16 cellular contexts compared by ENCODE assay signal in the genomic region with DNA sequence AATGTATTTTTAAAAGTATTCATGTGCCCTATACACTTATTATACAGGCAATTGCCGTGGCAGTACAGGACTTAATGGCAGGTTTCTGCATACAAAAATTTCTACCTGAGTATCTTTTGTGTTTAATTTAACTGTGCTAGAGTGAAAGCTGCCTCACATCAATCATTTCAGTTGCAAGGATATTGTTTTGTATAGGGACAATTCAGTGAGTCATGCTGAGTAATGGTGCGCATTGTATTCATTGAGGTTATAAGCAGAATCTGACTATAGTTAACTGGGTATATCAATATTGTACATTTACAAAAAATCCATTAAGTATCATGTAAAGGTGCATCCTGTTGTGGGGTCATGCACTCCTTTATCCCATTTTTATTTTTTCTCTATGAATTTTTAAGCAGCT.
DNase-seq lines count a peak whose midpoint lies in the region; ATAC-seq and TF ChIP-seq lines count a peak whose summit lies in the region.
"Had no signal": no experiment of that assay in that cellular context is flagged by ENCODE, and none has a peak within 500 bp of the region (broad histone marks: within the 10 kb centered on the region; RNA-seq: fewer than 3 reads in every experiment).

No MANE protein-coding gene starts in this region.

- CTCF ChIA-PET in MCF 10A (lab: Yijun Ruan, JAX): no interaction called here
- CTCF ChIA-PET in mammary epithelial cell (lab: Charles Lee; ENCODE audit: low non-redundant PET): no interaction called here
- CTCF ChIA-PET in RWPE1 (lab: Yijun Ruan, JAX): no interaction called here

- in situ Hi-C loops in mammary epithelial cell (cut with MboI; ENCODE audit: low sequenced_read_pairs in 2 of 2): no loop called here

- H3K4me2 ChIP-seq in mammary epithelial cell (ENCODE audit: insufficient read depth, low read depth, low read length): no peak overlapping the region
- H3K4me2 ChIP-seq: BLaER1 had no signal

- H3K27ac ChIP-seq in mammary epithelial cell (ENCODE audit: insufficient read depth, low read depth, low read length) (no peak overlapping the region), RWPE1 (no peak overlapping the region)
- H3K27ac ChIP-seq: BLaER1 had no signal

- no peaks in the 10 kb centered on the region for H3K4me1 ChIP-seq in mammary epithelial cell (ENCODE audit: insufficient read depth, low read length)
- H3K4me1 ChIP-seq: BLaER1, Caco-2 had no signal

- H3K9me3 Mint-ChIP-seq in MCF 10A (ENCODE audit: unreplicated experiment): no peaks in the 10 kb centered on the region
- H3K9me3 Mint-ChIP-seq: CD8-positive, alpha-beta memory T cell had no signal

- H3K27ac Mint-ChIP-seq in MCF 10A (ENCODE audit: low read depth, unreplicated experiment): no peak overlapping the region
- H3K27ac Mint-ChIP-seq: CD8-positive, alpha-beta memory T cell; H9 had no signal

- 89% methylated on average over 2 of the region's 2 CpGs for WGBS in mammary epithelial cell (ENCODE audit: low coverage, missing lambda C conversion rate)

- H3K36me3 Mint-ChIP-seq in MCF 10A (ENCODE audit: insufficient read depth, unreplicated experiment): no peaks in the 10 kb centered on the region
- H3K36me3 Mint-ChIP-seq: CD8-positive, alpha-beta memory T cell had no signal

- H3K27me3 ChIP-seq in mammary epithelial cell (ENCODE audit: insufficient read depth, low read length): peaks cover 5% of the 10 kb centered on the region
- H3K27me3 ChIP-seq: BLaER1 had no signal

- dilution Hi-C loops in mammary epithelial cell (cut with HindIII; ENCODE audit: low sequenced_read_pairs): no loop called here

- POLR2A ChIA-PET in MCF 10A (lab: Yijun Ruan, JAX): interaction anchor here (0.7 kb wide), 1 partner anchor 202 kb away, joined by 3 read pairs; no protein-coding TSS in a partner anchor
- POLR2A ChIA-PET in RWPE1 (lab: Yijun Ruan, JAX; ENCODE audit: low non-redundant PET): no interaction called here

- H3K4me1 Mint-ChIP-seq in MCF 10A (ENCODE audit: insufficient read depth, unreplicated experiment): no peaks in the 10 kb centered on the region
- H3K4me1 Mint-ChIP-seq: CD8-positive, alpha-beta memory T cell; H9 had no signal

- H3K27me3 Mint-ChIP-seq in MCF 10A (ENCODE audit: insufficient read depth, unreplicated experiment): peaks cover 56% of the 10 kb centered on the region
- H3K27me3 Mint-ChIP-seq: CD8-positive, alpha-beta memory T cell had no signal

- no peak overlapping the region for H2AFZ ChIP-seq in mammary epithelial cell (ENCODE audit: low read depth, low read length)

- no peak for ATAC-seq in GM18909 (IDR thresholded peaks at IDR 0.05; ENCODE audit: poor library complexity, unreplicated experiment)
- ATAC-seq: HepG2 had no signal

- no peak overlapping the region for H3K9ac ChIP-seq in mammary epithelial cell (ENCODE audit: insufficient read depth, low read length)
- H3K9ac ChIP-seq: BLaER1 had no signal

- DNase-seq in MCF 10A (ENCODE audit: unreplicated experiment): peak; percentile 10
- no peak for DNase-seq in mammary epithelial cell
- DNase-seq in RWPE1 (ENCODE audit: low spot score): peak; percentile 26
- peak; percentile 55 for DNase-seq in epithelial cell of esophagus (ENCODE audit: low read depth)
- no peak for DNase-seq in activated naive CD4-positive, alpha-beta T cell treated with Interleukin-2 at 50 U/mL for 16 hours
- DNase-seq in UCSD-AML1 (lab: John Stamatoyannopoulos, UW; ENCODE audit: unreplicated experiment): no peak
- DNase-seq: 8988T; AML-193; Caco-2; CD8-positive, alpha-beta memory T cell; DMS79; GOT3; H9 had no signal

- H3K79me2 ChIP-seq in mammary epithelial cell (ENCODE audit: insufficient read depth, low read length): no peaks in the 10 kb centered on the region

- H3K4me3 Mint-ChIP-seq in MCF 10A (ENCODE audit: unreplicated experiment): no peak overlapping the region
- H3K4me3 Mint-ChIP-seq: CD8-positive, alpha-beta memory T cell; H9 had no signal

- intact Hi-C loops in MCF 10A (cut with micrococcal nuclease) (no loop called here), mammary epithelial cell (cut with micrococcal nuclease) (no loop called here)

- no peaks in the 10 kb centered on the region for H4K20me1 ChIP-seq in mammary epithelial cell (ENCODE audit: insufficient read depth, low read length)
- H4K20me1 ChIP-seq: BLaER1 had no signal

- no peaks in the 10 kb centered on the region for H3K9me3 ChIP-seq in mammary epithelial cell (replicated peaks; ENCODE audit: insufficient read depth, low read length)
- H3K9me3 ChIP-seq: BLaER1, Caco-2 had no signal

- no TSS peak for BruUV-seq in MCF 10A (replicated peaks; lab: Mats Ljungman, UMichigan)
- no TSS peak for BruUV-seq in mammary epithelial cell (replicated peaks; lab: Mats Ljungman, UMichigan)

- no peaks in the 10 kb centered on the region for H3K36me3 ChIP-seq in mammary epithelial cell (ENCODE audit: insufficient read depth, low read length)
- H3K36me3 ChIP-seq: BLaER1 had no signal

- H3K4me3 ChIP-seq in mammary epithelial cell (replicated peaks in 1 of 3; ENCODE audit: insufficient read depth in 1 of 3, low read depth in 2 of 3, low read length in 3 of 3) (no peak overlapping the region), epithelial cell of esophagus (ENCODE audit: low read length) (no peak overlapping the region)
- H3K4me3 ChIP-seq: BLaER1 had no signal

- TF ChIP-seq CTCF in MCF 10A (IDR thresholded peaks at IDR 0.05; ENCODE audit: unreplicated experiment): no peak
- TF ChIP-seq CTCF in mammary epithelial cell (conservative IDR thresholded peaks at IDR 0.05 in 1 of 2, IDR thresholded peaks at IDR 0.05 in 1 of 2; ENCODE audit: extremely low read depth in 1 of 2, insufficient read depth in 1 of 2, low read depth in 1 of 2, low read length in 2 of 2): no peak
- TF ChIP-seq CTCF in RWPE1 (conservative IDR thresholded peaks at IDR 0.05; ENCODE audit: low read depth): no peak
- TF ChIP-seq CTCF in epithelial cell of esophagus (IDR thresholded peaks at IDR 0.05; ENCODE audit: insufficient read depth, low read depth, low read length, missing control alignments): no peak

Comparison
In these comparisons a context has a peak if more than half of its experiments do, and no peak if none do; other contexts are left out.
1. DNase-seq: peak in MCF 10A (single experiment), RWPE1 (single experiment) and epithelial cell of esophagus (single experiment); none in mammary epithelial cell (single experiment), activated naive CD4-positive, alpha-beta T cell treated with Interleukin-2 at 50 U/mL for 16 hours (single experiment) and UCSD-AML1 (single experiment).